In genomic region chr1:94236021-94236491, GRCh38 we compare ENCODE assay signal across 8 cellular contexts. TPM values are rescaled to one million over a fixed set of nuclear protein-coding genes. Genes with fewer than 3 reads are reported as not detected.
DNase-seq lines count a peak whose midpoint lies in the region; ATAC-seq and TF ChIP-seq lines count a peak whose summit lies in the region.

No MANE protein-coding gene starts in this region.

- H3F3A ChIP-seq in SK-N-SH (replicated peaks; ENCODE audit: insufficient read depth) = peaks cover 7% of the 10 kb centered on the region

- intact Hi-C loops in CD8-positive, alpha-beta T cell (cut with DNase I, micrococcal nuclease) = no loop called here

- CTCF ChIA-PET in CD8-positive, alpha-beta T cell (lab: Charles Lee) = no interaction called here
- CTCF ChIA-PET in SK-N-SH (lab: Yijun Ruan, JAX) = interaction anchor here (0.5 to 13.6 kb wide), 10 partner anchors 11 to 544 kb away, joined by 3 to 186 read pairs (median 15); no protein-coding TSS in a partner anchor

- H2BK120ac ChIP-seq in trophoblast cell (ENCODE audit: insufficient read depth, low read length, poor library complexity) = peak overlapping the region; percentile 25

- H3K79me2 ChIP-seq in SK-N-SH (ENCODE audit: insufficient read depth) (peaks cover 60% of the 10 kb centered on the region), trophoblast cell (ENCODE audit: control insufficient read depth, insufficient read depth, low read length, poor library complexity) (peaks cover 26% of the 10 kb centered on the region)

- H3K14ac ChIP-seq in trophoblast cell (ENCODE audit: low read length) = no peak overlapping the region

- H3K4ac ChIP-seq in trophoblast cell (ENCODE audit: low read depth, low read length) = peak overlapping the region; percentile 99

- no peaks in the 10 kb centered on the region for H3K9me3 Mint-ChIP-seq in CD8-positive, alpha-beta T cell

- peaks cover 14% of the 10 kb centered on the region for H3K79me1 ChIP-seq in trophoblast cell (ENCODE audit: low read length)

- no peak overlapping the region for H3K27ac Mint-ChIP-seq in CD8-positive, alpha-beta T cell

- H3K9ac ChIP-seq in SK-N-SH (peak overlapping the region; percentile 77), trophoblast cell (ENCODE audit: low read length) (peak overlapping the region; percentile 97)

- ATAC-seq in CD8-positive, alpha-beta T cell = no peak
- ATAC-seq in GM19463 (IDR thresholded peaks at IDR 0.05; ENCODE audit: unreplicated experiment) (no peak), HG02571 (IDR thresholded peaks at IDR 0.05; ENCODE audit: unreplicated experiment) (no peak)

- H3K36me3 ChIP-seq in CD8-positive, alpha-beta T cell (ENCODE audit: insufficient read depth, low read length) = no peaks in the 10 kb centered on the region
- H3K36me3 ChIP-seq in SK-N-SH (replicated peaks in 1 of 2; ENCODE audit: control insufficient read depth in 1 of 2, insufficient read depth in 2 of 2, low read length in 1 of 2) (no peaks in the 10 kb centered on the region), trophoblast cell (ENCODE audit: control insufficient read depth in 1 of 2, insufficient read depth in 2 of 2, low read length in 2 of 2) (no peaks in the 10 kb centered on the region)

- H2AK5ac ChIP-seq in trophoblast cell (ENCODE audit: low read length) = no peak overlapping the region

- H3K4me1 ChIP-seq in CD8-positive, alpha-beta T cell (ENCODE audit: insufficient read depth, low read length) = peaks cover 5% of the 10 kb centered on the region
- H3K4me1 ChIP-seq in SK-N-SH (ENCODE audit: control insufficient read depth in 1 of 2, insufficient read depth in 2 of 2, low read depth in 1 of 2, low read length in 1 of 2) = peaks cover 9 to 12% of the 10 kb centered on the region in 2 experiments; a peak in 2 of 4 replicates
- H3K4me1 ChIP-seq in trophoblast cell (ENCODE audit: control insufficient read depth in 1 of 2, insufficient read depth in 2 of 2, low read length in 2 of 2) = peaks cover 2 to 8% of the 10 kb centered on the region in 2 experiments

- peaks cover 12% of the 10 kb centered on the region for H3K4me1 Mint-ChIP-seq in CD8-positive, alpha-beta T cell (ENCODE audit: low read depth)

- H3K23ac ChIP-seq in trophoblast cell (ENCODE audit: low read length) = no peak overlapping the region

- peak overlapping the region; percentile 69 for H3K4me3 Mint-ChIP-seq in CD8-positive, alpha-beta T cell

- DNase-seq in CD8-positive, alpha-beta T cell = no peak
- DNase-seq in SK-N-SH = peak; percentile 22
- peak; percentile 61 for DNase-seq in fibroblast of pulmonary artery (ENCODE audit: low read depth)
- DNase-seq in trophoblast cell = peak in 1 of 2 donors; percentile 53
- no peak for DNase-seq in HUDEP-2 (lab: John Stamatoyannopoulos, UW; ENCODE audit: unreplicated experiment in 76 of 76)
- DNase-seq in NOMO-1 (lab: John Stamatoyannopoulos, UW; ENCODE audit: unreplicated experiment in 2 of 2) = no peak

- H3K27ac ChIP-seq in CD8-positive, alpha-beta T cell (ENCODE audit: low read depth, low read length) = no peak overlapping the region
- peak overlapping the region; percentile 31 to 76; a peak in 3 of 4 replicates for H3K27ac ChIP-seq in SK-N-SH (ENCODE audit: low read depth in 2 of 2, low read length in 1 of 2)
- peak overlapping the region; percentile 82 for H3K27ac ChIP-seq in trophoblast cell (ENCODE audit: low read depth, low read length)

- peak overlapping the region; percentile 71 for H2BK5ac ChIP-seq in trophoblast cell (ENCODE audit: low read depth, low read length, poor library complexity)

- H4K8ac ChIP-seq in trophoblast cell (ENCODE audit: low read depth, low read length) = peak overlapping the region; percentile 7

- POLR2A ChIA-PET in CD8-positive, alpha-beta T cell (lab: Charles Lee) = no interaction called here
- POLR2A ChIA-PET in SK-N-SH (lab: Yijun Ruan, JAX) = interaction anchor here (2.3 kb wide), 1 partner anchor 11 kb away, joined by 11 read pairs; no protein-coding TSS in a partner anchor

- no peaks in the 10 kb centered on the region for H3K9me3 ChIP-seq in CD8-positive, alpha-beta T cell (ENCODE audit: low read length)
- H3K9me3 ChIP-seq in SK-N-SH = no peaks in the 10 kb centered on the region
- no peaks in the 10 kb centered on the region for H3K9me3 ChIP-seq in trophoblast cell (ENCODE audit: insufficient read depth, low read depth, low read length)

- peak overlapping the region; percentile 8 for H4K91ac ChIP-seq in trophoblast cell (ENCODE audit: low read depth, low read length)

- no peak overlapping the region for H3K4me3 ChIP-seq in CD8-positive, alpha-beta T cell (ENCODE audit: low read depth, low read length)
- H3K4me3 ChIP-seq in SK-N-SH (ENCODE audit: low read depth in 2 of 2, low read length in 1 of 2) (peak overlapping the region; percentile 89 to 93), fibroblast of pulmonary artery (replicated peaks; ENCODE audit: low read depth, low read length) (peak overlapping the region; percentile 93), trophoblast cell (ENCODE audit: low read depth, low read length) (peak overlapping the region; percentile 74)

- H2AFZ ChIP-seq in SK-N-SH (ENCODE audit: low read depth) = 0 out of 2 replicates have a peak overlapping the region, but pooled peaks have one; percentile 86
- no peak overlapping the region for H2AFZ ChIP-seq in trophoblast cell (ENCODE audit: insufficient read depth, low read length, poor library complexity)

- no peak for TF ChIP-seq RAD21 in SK-N-SH (IDR thresholded peaks at IDR 0.05; ENCODE audit: low read length)

- H3K27me3 ChIP-seq in CD8-positive, alpha-beta T cell (ENCODE audit: insufficient read depth, low read length) = peaks cover 20% of the 10 kb centered on the region
- H3K27me3 ChIP-seq in SK-N-SH (ENCODE audit: insufficient read depth) = no peaks in the 10 kb centered on the region
- no peaks in the 10 kb centered on the region for H3K27me3 ChIP-seq in trophoblast cell (ENCODE audit: insufficient read depth, low read length)

- no peak overlapping the region for H3K18ac ChIP-seq in trophoblast cell (ENCODE audit: low read length)

- no peak for TF ChIP-seq EP300 in SK-N-SH (IDR thresholded peaks at IDR 0.05; ENCODE audit: borderline replicate concordance in 1 of 2, low read depth in 1 of 2, low read length in 1 of 2)

- H3K36me3 Mint-ChIP-seq in CD8-positive, alpha-beta T cell = no peaks in the 10 kb centered on the region

- no peak for TF ChIP-seq CTCF in CD8-positive, alpha-beta T cell (IDR thresholded peaks at IDR 0.05)
- TF ChIP-seq CTCF in SK-N-SH (IDR thresholded peaks at IDR 0.05) (no peak), fibroblast of pulmonary artery (IDR thresholded peaks at IDR 0.05; ENCODE audit: low read length, missing control alignments) (no peak)

- H3K27me3 Mint-ChIP-seq in CD8-positive, alpha-beta T cell (ENCODE audit: low read depth) = peaks cover 67% of the 10 kb centered on the region

- no peaks in the 10 kb centered on the region for H4K20me1 ChIP-seq in SK-N-SH (ENCODE audit: insufficient read depth)

- peak overlapping the region; percentile 86 for H3K4me2 ChIP-seq in SK-N-SH
- H3K4me2 ChIP-seq in trophoblast cell (ENCODE audit: low read length) = peak overlapping the region; percentile 71

- no peaks in the 10 kb centered on the region for H3K9me2 ChIP-seq in SK-N-SH

- WGBS in SK-N-SH (ENCODE audit: low lambda C conversion rate) = 12% methylated on average over 6 of the region's 6 CpGs
- no CpG with 5 or more reads among the region's 6 CpGs for WGBS in trophoblast cell (ENCODE audit: extremely low coverage, insufficient coverage, insufficient read length)

- H4K12ac ChIP-seq in trophoblast cell (ENCODE audit: low read depth, low read length) = no peak overlapping the region

- H2BK12ac ChIP-seq in trophoblast cell (ENCODE audit: low read length) = no peak overlapping the region

TF ChIP-seq in SK-N-SH, 30 proteins besides CTCF, POLR2A, EP300 and RAD21 (continues in another document):
- TF ChIP-seq MEF2A (IDR thresholded peaks at IDR 0.05; ENCODE audit: borderline replicate concordance, low read depth) = no peak
- TF ChIP-seq TAF1 (IDR thresholded peaks at IDR 0.05; ENCODE audit: borderline replicate concordance, low read depth, low read length) = no peak
- no peak; the same call in 1 of the 2 replicates for TF ChIP-seq NFIC (IDR thresholded peaks at IDR 0.05; ENCODE audit: borderline replicate concordance)
- TF ChIP-seq TCF12 (IDR thresholded peaks at IDR 0.05) = peak; percentile 37; the same call in 1 of the 2 replicates
- no peak for TF ChIP-seq POLR2AphosphoS5 (IDR thresholded peaks at IDR 0.05; ENCODE audit: low read depth, low read length)
- no peak for TF ChIP-seq MAX (IDR thresholded peaks at IDR 0.05; ENCODE audit: low read depth)
- no peak for TF ChIP-seq USF1 (IDR thresholded peaks at IDR 0.05; ENCODE audit: borderline replicate concordance, low read depth)
- TF ChIP-seq FOSL2 (IDR thresholded peaks at IDR 0.05; ENCODE audit: borderline replicate concordance, low read depth) = no peak
- no peak for TF ChIP-seq RCOR1 (IDR thresholded peaks at IDR 0.05; ENCODE audit: low read length)

RNA-seq across cellular contexts. Expression of gene ARHGAP29, which starts 1.3 kb away (rescaled TPM):
- not detected for total RNA-seq in CD8-positive, alpha-beta T cell
- polyA plus RNA-seq in SK-N-SH (2012; rRNA removed) = 20.1 and 23.3 TPM in 2 replicates
- polyA plus RNA-seq in SK-N-SH (2012; cell fraction: cytosol; rRNA removed) = 24.8 and 27.1 TPM in 2 replicates
- 17.9 and 40.4 TPM in 2 replicates for polyA plus RNA-seq in SK-N-SH (2012; cell fraction: nucleus; rRNA removed)
- polyA plus RNA-seq in trophoblast cell (2013) = 122 and 130 TPM in 2 replicates

Comparison
In these comparisons a context has a peak if more than half of its experiments do, and no peak if none do; other contexts are left out.
1. DNase-seq: peak in SK-N-SH (single experiment) and fibroblast of pulmonary artery (single experiment); none in CD8-positive, alpha-beta T cell (0 of 7), HUDEP-2 (0 of 76) and NOMO-1 (0 of 2).